ENCODE assay signal across 1 cellular context in genomic region chr4:15809058-15809457, GRCh38.
A peak's percentile ranks its signal among the peaks of the same experiment; 100 is the strongest.
TF ChIP-seq lines count a peak whose summit lies in the region.

No MANE protein-coding gene starts in this region.

TF ChIP-seq in GM12878, 131 proteins besides CTCF, POLR2A, EP300 and RAD21 (continued from another document):
- 0 out of 2 replicates have a peak, but pooled peaks have one; percentile 57 for TF ChIP-seq ATF2 (IDR thresholded peaks at IDR 0.05; ENCODE audit: low read length)
- TF ChIP-seq NBN (IDR thresholded peaks at IDR 0.05), result peak; percentile 83
- peak; percentile 79 for TF ChIP-seq BMI1 (IDR thresholded peaks at IDR 0.05; ENCODE audit: borderline replicate concordance)
- peak; percentile 77 for TF ChIP-seq IKZF1 (conservative IDR thresholded peaks at IDR 0.05)
- TF ChIP-seq KAT2A (conservative IDR thresholded peaks at IDR 0.05; ENCODE audit: control insufficient read depth, low read depth, low read length), result no peak
- TF ChIP-seq DPF2 (IDR thresholded peaks at IDR 0.05), result peak; percentile 91
- no peak for TF ChIP-seq SIN3A (IDR thresholded peaks at IDR 0.05; ENCODE audit: low read depth, low read length)
- TF ChIP-seq MXI1 (IDR thresholded peaks at IDR 0.05; ENCODE audit: low read depth, low read length), result no peak
- TF ChIP-seq STAT3 (IDR thresholded peaks at IDR 0.05; ENCODE audit: low read depth, low read length), result no peak
- 0 out of 2 replicates have a peak, but pooled peaks have one; percentile 43 for TF ChIP-seq IRF4 (IDR thresholded peaks at IDR 0.05; ENCODE audit: low read depth, low read length)
- TF ChIP-seq BCLAF1 (IDR thresholded peaks at IDR 0.05), result no peak
- TF ChIP-seq ZBED1 (IDR thresholded peaks at IDR 0.05; ENCODE audit: borderline replicate concordance), result no peak
- no peak for TF ChIP-seq CEBPB (IDR thresholded peaks at IDR 0.05; ENCODE audit: borderline replicate concordance in 1 of 2, low read depth in 2 of 2, low read length in 2 of 2)
- TF ChIP-seq BACH1 (IDR thresholded peaks at IDR 0.05; ENCODE audit: borderline replicate concordance), result peak; percentile 68; the same call in 1 of the 2 replicates
- peak; percentile 88 for TF ChIP-seq RUNX3 (IDR thresholded peaks at IDR 0.05; ENCODE audit: low read length)
- no peak for TF ChIP-seq SUPT20H (IDR thresholded peaks at IDR 0.05; ENCODE audit: borderline replicate concordance, control insufficient read depth, low read depth, low read length)
- TF ChIP-seq FOXM1 (IDR thresholded peaks at IDR 0.05; ENCODE audit: low read depth, low read length), result peak; percentile 26; the same call in 1 of the 2 replicates
- TF ChIP-seq MYC (IDR thresholded peaks at IDR 0.05; ENCODE audit: insufficient read depth, insufficient read length, insufficient replicate concordance, low read length, severe bottlenecking), result no peak
- no peak for TF ChIP-seq PML (IDR thresholded peaks at IDR 0.05; ENCODE audit: low read length)
- TF ChIP-seq MEF2B (IDR thresholded peaks at IDR 0.05; ENCODE audit: partially characterized antibody, poor library complexity, severe bottlenecking), result peak; percentile 62
- TF ChIP-seq HCFC1 (IDR thresholded peaks at IDR 0.05; ENCODE audit: low read length), result no peak
- peak; percentile 99 for TF ChIP-seq MTA2 (IDR thresholded peaks at IDR 0.05; ENCODE audit: low read depth)
- peak; percentile 60 for TF ChIP-seq ZNF24 (IDR thresholded peaks at IDR 0.05)
- TF ChIP-seq RAD51 (IDR thresholded peaks at IDR 0.05), result peak; percentile 56; the same call in 1 of the 2 replicates
- TF ChIP-seq SREBF2 (IDR thresholded peaks at IDR 0.05; ENCODE audit: low read length), result no peak
- TF ChIP-seq, protein P1, sequence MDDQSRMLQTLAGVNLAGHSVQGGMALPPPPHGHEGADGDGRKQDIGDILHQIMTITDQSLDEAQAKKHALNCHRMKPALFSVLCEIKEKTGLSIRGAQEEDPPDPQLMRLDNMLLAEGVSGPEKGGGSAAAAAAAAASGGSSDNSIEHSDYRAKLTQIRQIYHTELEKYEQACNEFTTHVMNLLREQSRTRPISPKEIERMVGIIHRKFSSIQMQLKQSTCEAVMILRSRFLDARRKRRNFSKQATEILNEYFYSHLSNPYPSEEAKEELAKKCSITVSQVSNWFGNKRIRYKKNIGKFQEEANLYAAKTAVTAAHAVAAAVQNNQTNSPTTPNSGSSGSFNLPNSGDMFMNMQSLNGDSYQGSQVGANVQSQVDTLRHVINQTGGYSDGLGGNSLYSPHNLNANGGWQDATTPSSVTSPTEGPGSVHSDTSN (IDR thresholded peaks at IDR 0.05; ENCODE audit: insufficient replicate concordance, low read depth, low read length), result no peak
- peak; percentile 81 for TF ChIP-seq NR2F1 (conservative IDR thresholded peaks at IDR 0.05)
- no peak for TF ChIP-seq RELA (IDR thresholded peaks at IDR 0.05; ENCODE audit: borderline replicate concordance, partially characterized antibody)
- no peak for TF ChIP-seq TCF7 (IDR thresholded peaks at IDR 0.05; ENCODE audit: borderline replicate concordance)
- TF ChIP-seq, protein P2, sequence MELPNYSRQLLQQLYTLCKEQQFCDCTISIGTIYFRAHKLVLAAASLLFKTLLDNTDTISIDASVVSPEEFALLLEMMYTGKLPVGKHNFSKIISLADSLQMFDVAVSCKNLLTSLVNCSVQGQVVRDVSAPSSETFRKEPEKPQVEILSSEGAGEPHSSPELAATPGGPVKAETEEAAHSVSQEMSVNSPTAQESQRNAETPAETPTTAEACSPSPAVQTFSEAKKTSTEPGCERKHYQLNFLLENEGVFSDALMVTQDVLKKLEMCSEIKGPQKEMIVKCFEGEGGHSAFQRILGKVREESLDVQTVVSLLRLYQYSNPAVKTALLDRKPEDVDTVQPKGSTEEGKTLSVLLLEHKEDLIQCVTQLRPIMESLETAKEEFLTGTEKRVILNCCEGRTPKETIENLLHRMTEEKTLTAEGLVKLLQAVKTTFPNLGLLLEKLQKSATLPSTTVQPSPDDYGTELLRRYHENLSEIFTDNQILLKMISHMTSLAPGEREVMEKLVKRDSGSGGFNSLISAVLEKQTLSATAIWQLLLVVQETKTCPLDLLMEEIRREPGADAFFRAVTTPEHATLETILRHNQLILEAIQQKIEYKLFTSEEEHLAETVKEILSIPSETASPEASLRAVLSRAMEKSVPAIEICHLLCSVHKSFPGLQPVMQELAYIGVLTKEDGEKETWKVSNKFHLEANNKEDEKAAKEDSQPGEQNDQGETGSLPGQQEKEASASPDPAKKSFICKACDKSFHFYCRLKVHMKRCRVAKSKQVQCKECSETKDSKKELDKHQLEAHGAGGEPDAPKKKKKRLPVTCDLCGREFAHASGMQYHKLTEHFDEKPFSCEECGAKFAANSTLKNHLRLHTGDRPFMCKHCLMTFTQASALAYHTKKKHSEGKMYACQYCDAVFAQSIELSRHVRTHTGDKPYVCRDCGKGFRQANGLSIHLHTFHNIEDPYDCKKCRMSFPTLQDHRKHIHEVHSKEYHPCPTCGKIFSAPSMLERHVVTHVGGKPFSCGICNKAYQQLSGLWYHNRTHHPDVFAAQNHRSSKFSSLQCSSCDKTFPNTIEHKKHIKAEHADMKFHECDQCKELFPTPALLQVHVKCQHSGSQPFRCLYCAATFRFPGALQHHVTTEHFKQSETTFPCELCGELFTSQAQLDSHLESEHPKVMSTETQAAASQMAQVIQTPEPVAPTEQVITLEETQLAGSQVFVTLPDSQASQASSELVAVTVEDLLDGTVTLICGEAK (IDR thresholded peaks at IDR 0.05; ENCODE audit: borderline replicate concordance), result no peak
- no peak; the same call in 1 of the 2 replicates for TF ChIP-seq NFIC (IDR thresholded peaks at IDR 0.05; ENCODE audit: low read depth, low read length)
- peak; percentile 36; the same call in 1 of the 2 replicates for TF ChIP-seq PAX5 (IDR thresholded peaks at IDR 0.05; ENCODE audit: borderline replicate concordance, low read depth, low read length)
- peak; percentile 77; the same call in 1 of the 2 replicates for TF ChIP-seq RELB (IDR thresholded peaks at IDR 0.05; ENCODE audit: low read depth)
- 0 out of 2 replicates have a peak, but pooled peaks have one; percentile 5 for TF ChIP-seq ZNF384 (IDR thresholded peaks at IDR 0.05; ENCODE audit: borderline replicate concordance, low read depth, low read length)
- TF ChIP-seq CREB1 (IDR thresholded peaks at IDR 0.05; ENCODE audit: low read depth), result no peak
- TF ChIP-seq ATF7 (IDR thresholded peaks at IDR 0.05; ENCODE audit: low read depth), result peak; percentile 68; the same call in 1 of the 2 replicates
- TF ChIP-seq, protein P3, sequence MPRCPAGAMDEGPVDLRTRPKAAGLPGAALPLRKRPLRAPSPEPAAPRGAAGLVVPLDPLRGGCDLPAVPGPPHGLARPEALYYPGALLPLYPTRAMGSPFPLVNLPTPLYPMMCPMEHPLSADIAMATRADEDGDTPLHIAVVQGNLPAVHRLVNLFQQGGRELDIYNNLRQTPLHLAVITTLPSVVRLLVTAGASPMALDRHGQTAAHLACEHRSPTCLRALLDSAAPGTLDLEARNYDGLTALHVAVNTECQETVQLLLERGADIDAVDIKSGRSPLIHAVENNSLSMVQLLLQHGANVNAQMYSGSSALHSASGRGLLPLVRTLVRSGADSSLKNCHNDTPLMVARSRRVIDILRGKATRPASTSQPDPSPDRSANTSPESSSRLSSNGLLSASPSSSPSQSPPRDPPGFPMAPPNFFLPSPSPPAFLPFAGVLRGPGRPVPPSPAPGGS (IDR thresholded peaks at IDR 0.05; ENCODE audit: borderline replicate concordance, insufficient read depth, low read depth, low read length, poor library complexity, severe bottlenecking), result no peak
- TF ChIP-seq TCF12 (IDR thresholded peaks at IDR 0.05; ENCODE audit: low read depth, low read length), result peak; percentile 71
- peak; percentile 52 for TF ChIP-seq SKIL (IDR thresholded peaks at IDR 0.05; ENCODE audit: low read depth, poor library complexity, severe bottlenecking)
- TF ChIP-seq RBBP5 (conservative IDR thresholded peaks at IDR 0.05), result no peak
- TF ChIP-seq TCF3 (IDR thresholded peaks at IDR 0.05; ENCODE audit: borderline replicate concordance, insufficient read depth, low read depth, low read length), result 0 out of 2 replicates have a peak, but pooled peaks have one; percentile 22
- TF ChIP-seq YBX1 (IDR thresholded peaks at IDR 0.05), result no peak
- TF ChIP-seq BCL11A (IDR thresholded peaks at IDR 0.05; ENCODE audit: low read depth, low read length), result peak; percentile 73
- TF ChIP-seq ZNF217 (IDR thresholded peaks at IDR 0.05), result peak; percentile 53; the same call in 1 of the 2 replicates
- TF ChIP-seq POU2F2 (IDR thresholded peaks at IDR 0.05; ENCODE audit: borderline replicate concordance, low read depth, low read length), result peak; percentile 74; the same call in 1 of the 3 replicates
